In genomic region chr17:81398855-81399451, GRCh38 we compare ENCODE assay signal across 8 cellular contexts. TPM values are rescaled to one million over a fixed set of nuclear protein-coding genes. Genes with fewer than 3 reads are reported as not detected.
DNase-seq lines count a peak whose midpoint lies in the region; ATAC-seq lines count a peak whose summit lies in the region.

No MANE protein-coding gene starts in this region.

- peaks cover 2% of the 10 kb centered on the region for H3K36me3 Mint-ChIP-seq in IgD-negative memory B cell
- H3K36me3 Mint-ChIP-seq in central memory CD8-positive, alpha-beta T cell (ENCODE audit: insufficient read depth), result peaks cover 32% of the 10 kb centered on the region

- H3K4me1 ChIP-seq in muscle layer of colon (ENCODE audit: insufficient read depth, low read length), result peaks cover 39% of the 10 kb centered on the region

- no peaks in the 10 kb centered on the region for H3K27me3 ChIP-seq in muscle layer of colon (ENCODE audit: control insufficient read depth in 1 of 2, insufficient read depth in 2 of 2, low read length in 2 of 2)

- H3K27ac Mint-ChIP-seq in IgD-negative memory B cell, result peak overlapping the region in 2 of 3 donors; percentile 73 to 86
- peak overlapping the region; percentile 68 for H3K27ac Mint-ChIP-seq in central memory CD8-positive, alpha-beta T cell (ENCODE audit: low read depth)

- peaks cover 0 to 9% (median 0%) of the 10 kb centered on the region in 3 donors for H3K9me3 Mint-ChIP-seq in IgD-negative memory B cell
- no peaks in the 10 kb centered on the region for H3K9me3 Mint-ChIP-seq in central memory CD8-positive, alpha-beta T cell

- peak overlapping the region; percentile 68 to 77 for H3K4me3 ChIP-seq in muscle layer of colon (ENCODE audit: low read depth in 1 of 2, low read length in 2 of 2)

- no peaks in the 10 kb centered on the region for H3K9me3 ChIP-seq in muscle layer of colon (ENCODE audit: low read length)

- H3K36me3 ChIP-seq in muscle layer of colon (ENCODE audit: insufficient read depth, low read length), result no peaks in the 10 kb centered on the region

- DNase-seq in AG08396 (ENCODE audit: low spot score) (peak; percentile 49), SHP77 (lab: John Stamatoyannopoulos, UW) (no peak), COR-L47 (lab: John Stamatoyannopoulos, UW) (no peak), ACHN (no peak)
- no peak for DNase-seq in central memory CD8-positive, alpha-beta T cell (ENCODE audit: low spot score in 2 of 2)

- in situ Hi-C loops in ACHN (cut with HindIII; ENCODE audit: low pct_ligation_motif_present, low pct_unique_long_range_greater_than_20kb, low sequenced_read_pairs), result no loop called here

- ATAC-seq in central memory CD8-positive, alpha-beta T cell (replicated peaks; ENCODE audit: extremely low read depth, poor library complexity, severe bottlenecking), result no peak
- ATAC-seq in HG03108 (IDR thresholded peaks at IDR 0.05; ENCODE audit: unreplicated experiment), result no peak

- peak overlapping the region; percentile 51 for H3K9ac ChIP-seq in muscle layer of colon (ENCODE audit: low read length)

- peaks cover 9 to 20% (median 10%) of the 10 kb centered on the region in 3 donors for H3K4me1 Mint-ChIP-seq in IgD-negative memory B cell
- H3K4me1 Mint-ChIP-seq in central memory CD8-positive, alpha-beta T cell, result peaks cover 22% of the 10 kb centered on the region

- peaks cover 51% of the 10 kb centered on the region for H3K27me3 Mint-ChIP-seq in IgD-negative memory B cell
- peaks cover 78% of the 10 kb centered on the region for H3K27me3 Mint-ChIP-seq in central memory CD8-positive, alpha-beta T cell

- H3K27ac ChIP-seq in muscle layer of colon (ENCODE audit: low read depth, low read length), result peak overlapping the region; percentile 81

- H3K4me3 Mint-ChIP-seq in IgD-negative memory B cell, result peak overlapping the region; percentile 68 to 94 (median 82)
- peak overlapping the region; percentile 90 for H3K4me3 Mint-ChIP-seq in central memory CD8-positive, alpha-beta T cell

RNA-seq across cellular contexts. Expression of gene BAHCC1, which starts 3.7 kb away (rescaled TPM):
- polyA plus RNA-seq in IgD-negative memory B cell, result not detected
